ENCODE assay signal across 8 cellular contexts in genomic region chr1:111222308-111223125, GRCh38. TPM values are rescaled to one million over a fixed set of nuclear protein-coding genes. Genes with fewer than 3 reads are reported as not detected.
DNase-seq lines count a peak whose midpoint lies in the region; ATAC-seq and TF ChIP-seq lines count a peak whose summit lies in the region.

No MANE protein-coding gene starts in this region.

- H3K9me3 ChIP-seq in BLaER1 treated with 17β-estradiol and CSF1 and Interleukin-3, amounts not matched to agents 10 nM and 100 nM (replicated peaks in 1 of 11): no peaks in the 10 kb centered on the region
- no peaks in the 10 kb centered on the region for H3K9me3 ChIP-seq in SK-N-SH
- H3K9me3 ChIP-seq in vagina: no peaks in the 10 kb centered on the region

- TF ChIP-seq EP300 in SK-N-SH (IDR thresholded peaks at IDR 0.05; ENCODE audit: borderline replicate concordance in 1 of 2, low read depth in 1 of 2, low read length in 1 of 2): no peak

- no peaks in the 10 kb centered on the region for H3K27me3 ChIP-seq in BLaER1 treated with 17β-estradiol and CSF1 and Interleukin-3, amounts not matched to agents 10 nM and 100 nM
- H3K27me3 ChIP-seq in SK-N-SH (ENCODE audit: insufficient read depth): no peaks in the 10 kb centered on the region
- no peaks in the 10 kb centered on the region for H3K27me3 ChIP-seq in vagina

- POLR2A ChIA-PET in SK-N-SH (lab: Yijun Ruan, JAX): no interaction called here

- no peaks in the 10 kb centered on the region for H4K20me1 ChIP-seq in BLaER1 treated with 17β-estradiol and CSF1 and Interleukin-3, amounts not matched to agents 10 nM and 100 nM
- H4K20me1 ChIP-seq in SK-N-SH (ENCODE audit: insufficient read depth): no peaks in the 10 kb centered on the region

- peak overlapping the region; percentile 9 to 51 (median 33); a peak in 16 of 20 replicates for H3K4me3 ChIP-seq in BLaER1 treated with 17β-estradiol and CSF1 and Interleukin-3, amounts not matched to agents 10 nM and 100 nM
- H3K4me3 ChIP-seq in SK-N-SH (ENCODE audit: low read depth in 2 of 2, low read length in 1 of 2) (peak overlapping the region in 1 of 2 experiments; percentile 14; a peak in 1 of 4 replicates), vagina (no peak overlapping the region)

- CTCF ChIA-PET in SK-N-SH (lab: Yijun Ruan, JAX): interaction anchor here (0.6 to 10.2 kb wide), 41 partner anchors 8 to 546 kb away, joined by 3 to 161 read pairs (median 4); no protein-coding TSS in a partner anchor

- 0 out of 2 replicates have a peak overlapping the region, but pooled peaks have one; percentile 31 for H2AFZ ChIP-seq in SK-N-SH (ENCODE audit: low read depth)

- H3K9ac ChIP-seq in BLaER1 treated with 17β-estradiol and CSF1 and Interleukin-3, amounts not matched to agents 10 nM and 100 nM: peak overlapping the region; percentile 57 to 80 (median 73); a peak in 21 of 22 replicates
- H3K9ac ChIP-seq in SK-N-SH: no peak overlapping the region

- H3K4me2 ChIP-seq in BLaER1 treated with 17β-estradiol and CSF1 and Interleukin-3, amounts not matched to agents 10 nM and 100 nM: peak overlapping the region; percentile 85 to 98 (median 94)
- peak overlapping the region; percentile 39; the same call in 1 of the 2 replicates for H3K4me2 ChIP-seq in SK-N-SH

- TF ChIP-seq POLR2A in vagina (IDR thresholded peaks at IDR 0.05): no peak

- H3K27ac ChIP-seq in BLaER1 treated with 17β-estradiol and CSF1 and Interleukin-3, amounts not matched to agents 10 nM and 100 nM: peak overlapping the region; percentile 43 to 93 (median 88); a peak in 21 of 22 replicates
- H3K27ac ChIP-seq in SK-N-SH (ENCODE audit: low read depth in 2 of 2, low read length in 1 of 2) (no peak overlapping the region), vagina (peak overlapping the region; percentile 10)

- H3K9me2 ChIP-seq in SK-N-SH: no peaks in the 10 kb centered on the region

- H3F3A ChIP-seq in SK-N-SH (replicated peaks; ENCODE audit: insufficient read depth): peaks cover 5% of the 10 kb centered on the region

- 3% methylated on average over 9 of the region's 10 CpGs for WGBS in SK-N-SH (ENCODE audit: low lambda C conversion rate)

- TF ChIP-seq CTCF in SK-N-SH (IDR thresholded peaks at IDR 0.05) (peak; percentile 95), vagina (IDR thresholded peaks at IDR 0.05) (peak; percentile 75 to 96 (median 87))

- peak; percentile 92 for TF ChIP-seq RAD21 in SK-N-SH (IDR thresholded peaks at IDR 0.05; ENCODE audit: low read length)

- intact Hi-C loops in posterior cingulate gyrus (cut with DNase I) (loop anchor here (1.0 kb wide), 1 partner anchor 177 kb away; no protein-coding TSS in a partner anchor), vagina (cut with DNase I) (loop anchor here (5.0 kb wide), 1 partner anchor 545 kb away; no protein-coding TSS in a partner anchor)

- DNase-seq in LHCN-M2 (ENCODE audit: low read depth): peak; percentile 62
- peak; percentile 85 for DNase-seq in SK-N-SH
- peak; percentile 72 for DNase-seq in activated naive CD4-positive, alpha-beta T cell treated with anti-CD3 and anti-CD28 coated beads, Interleukin-2, amount 50 U/mL, for 16 hours
- peak; percentile 74 for DNase-seq in glomerular visceral epithelial cell (ENCODE audit: extremely low spot score)
- DNase-seq in posterior cingulate gyrus: peak in 9 of 10 donors; percentile 48 to 97 (median 82)
- no peak for DNase-seq in vagina (ENCODE audit: extremely low spot score in 2 of 2)

- peak; percentile 7 for ATAC-seq in GM19452 (IDR thresholded peaks at IDR 0.05; ENCODE audit: unreplicated experiment)

- H3K4me1 ChIP-seq in BLaER1 treated with 17β-estradiol and CSF1 and Interleukin-3, amounts not matched to agents 10 nM and 100 nM: peaks cover 57 to 90% (median 61%) of the 10 kb centered on the region in 10 experiments
- H3K4me1 ChIP-seq in SK-N-SH (ENCODE audit: control insufficient read depth in 1 of 2, insufficient read depth in 2 of 2, low read depth in 1 of 2, low read length in 1 of 2): peaks cover 0 to 17% of the 10 kb centered on the region in 2 experiments; a peak in 3 of 4 replicates
- H3K4me1 ChIP-seq in vagina: peaks cover 10% of the 10 kb centered on the region

- H3K36me3 ChIP-seq in BLaER1 treated with 17β-estradiol and CSF1 and Interleukin-3, amounts not matched to agents 10 nM and 100 nM: no peaks in the 10 kb centered on the region
- H3K36me3 ChIP-seq in SK-N-SH (replicated peaks in 1 of 2; ENCODE audit: control insufficient read depth in 1 of 2, insufficient read depth in 2 of 2, low read length in 1 of 2) (no peaks in the 10 kb centered on the region), vagina (no peaks in the 10 kb centered on the region)

- no peaks in the 10 kb centered on the region for H3K79me2 ChIP-seq in SK-N-SH (ENCODE audit: insufficient read depth)

TF ChIP-seq in SK-N-SH, 30 proteins besides CTCF, POLR2A, EP300 and RAD21:
- TF ChIP-seq SMC3 (IDR thresholded peaks at IDR 0.05; ENCODE audit: low read depth, low read length) (peak; percentile 93), NRF1 (IDR thresholded peaks at IDR 0.05; ENCODE audit: low read depth, low read length) (no peak)

RNA-seq across cellular contexts. Expression of gene CHI3L2, which starts 5.0 kb away (rescaled TPM):
- total RNA-seq in LHCN-M2 (2014; rRNA removed): 0.83 and 2.2 TPM in 2 replicates
- polyA plus RNA-seq in LHCN-M2 (2012): not detected
- polyA plus RNA-seq in SK-N-SH (2012; rRNA removed): 0.92 and 0.97 TPM in 2 replicates
- 0.73 and 1.2 TPM in 2 replicates for polyA plus RNA-seq in SK-N-SH (2012; cell fraction: cytosol; rRNA removed)
- polyA plus RNA-seq in SK-N-SH (2012; cell fraction: nucleus; rRNA removed): 0.65 and 0.77 TPM in 2 replicates
- 5.6 TPM for total RNA-seq in vagina

RNA-seq across cellular contexts. Expression of gene DENND2D, which starts 22.1 kb away (rescaled TPM):
- total RNA-seq in LHCN-M2 (2014; rRNA removed): 0.71 and 1.4 TPM in 2 replicates
- 0.73 TPM for polyA plus RNA-seq in LHCN-M2 (2012)
- 1.3 and 1.6 TPM in 2 replicates for polyA plus RNA-seq in SK-N-SH (2012; rRNA removed)
- 1.1 and 1.6 TPM in 2 replicates for polyA plus RNA-seq in SK-N-SH (2012; cell fraction: cytosol; rRNA removed)
- 1.3 and 2.3 TPM in 2 replicates for polyA plus RNA-seq in SK-N-SH (2012; cell fraction: nucleus; rRNA removed)
- 25.5 TPM for total RNA-seq in vagina

Comparison
In these comparisons a context has a peak if more than half of its experiments do, and no peak if none do; other contexts are left out.
1. H3K27ac ChIP-seq: peak in BLaER1 treated with 17β-estradiol and CSF1 and Interleukin-3, amounts not matched to agents 10 nM and 100 nM (11 of 11) and vagina (single experiment); none in SK-N-SH (0 of 2).
2. H3K4me3 ChIP-seq: peak in BLaER1 treated with 17β-estradiol and CSF1 and Interleukin-3, amounts not matched to agents 10 nM and 100 nM (10 of 10); none in vagina (0 of 2).
3. DNase-seq: peak in LHCN-M2 (single experiment), SK-N-SH (single experiment), activated naive CD4-positive, alpha-beta T cell treated with anti-CD3 and anti-CD28 coated beads, Interleukin-2, amount 50 U/mL, for 16 hours (single experiment), glomerular visceral epithelial cell (single experiment) and posterior cingulate gyrus (9 of 10); none in vagina (0 of 2).
4. RNA of gene DENND2D, which starts 22.1 kb away (total RNA-seq): 25.5 TPM in vagina (single experiment); 0.71 to 1.4 TPM in LHCN-M2; every median in the first group is over 10 times any median in the second.